In the genomic region with DNA sequence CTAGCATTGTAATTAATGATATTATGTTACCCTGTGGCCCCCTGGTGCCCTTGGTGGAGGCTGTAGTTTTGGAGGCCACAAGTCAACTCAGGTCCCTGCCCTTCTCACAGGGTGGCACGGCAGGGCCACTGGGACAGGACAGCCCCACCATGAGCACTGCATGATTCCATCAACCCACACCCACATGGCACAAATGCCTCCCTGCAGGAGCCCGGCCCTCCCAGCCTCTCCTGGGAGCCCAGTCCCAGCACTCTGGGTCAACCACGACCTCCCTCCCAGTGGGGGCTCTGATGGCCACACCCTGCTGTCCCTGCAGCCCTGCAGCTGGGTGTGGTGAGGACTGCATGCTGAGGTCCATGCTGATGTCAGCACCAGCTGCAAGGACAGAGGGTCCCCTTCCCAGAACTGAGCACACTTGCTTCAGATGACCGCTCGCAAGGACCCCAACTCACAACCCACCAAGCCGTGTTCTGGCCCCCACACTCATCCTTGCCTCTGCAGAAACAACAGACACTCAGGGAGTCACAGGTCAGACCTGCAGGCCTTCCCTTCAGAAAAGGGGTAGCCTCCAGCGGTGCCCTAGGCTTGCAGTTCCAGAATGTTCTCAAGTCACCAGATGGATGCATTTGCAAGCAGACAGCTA, we compare ENCODE assay signal across 32 cellular contexts. TPM values are rescaled to one million over a fixed set of nuclear protein-coding genes. Genes with fewer than 3 reads are reported as not detected.
DNase-seq lines count a peak whose midpoint lies in the region; ATAC-seq and TF ChIP-seq lines count a peak whose summit lies in the region.
"Had no signal": no experiment of that assay in that cellular context is flagged by ENCODE, and none has a peak within 500 bp of the region (broad histone marks: within the 10 kb centered on the region; RNA-seq: fewer than 3 reads in every experiment).

No MANE protein-coding gene starts in this region.

- H3K27ac Mint-ChIP-seq in CD4-positive, CD25-positive, alpha-beta regulatory T cell, result peak overlapping the region in 2 of 3 donors; percentile 5 to 36
- no peak overlapping the region for H3K27ac Mint-ChIP-seq in osteocyte (ENCODE audit: unreplicated experiment)
- H3K27ac Mint-ChIP-seq: activated naive CD8-positive, alpha-beta T cell; naive B cell had no signal

- H3K4me1 Mint-ChIP-seq in CD4-positive, CD25-positive, alpha-beta regulatory T cell, result peaks cover 12 to 35% (median 28%) of the 10 kb centered on the region in 4 donors
- H3K4me1 Mint-ChIP-seq in osteocyte (ENCODE audit: unreplicated experiment), result peaks cover 14% of the 10 kb centered on the region

- H3K4me1 ChIP-seq in BLaER1, result peaks cover 60% of the 10 kb centered on the region
- H3K4me1 ChIP-seq in CD4-positive, CD25-positive, alpha-beta regulatory T cell (ENCODE audit: control insufficient read depth, insufficient read depth, low read length, poor library complexity, severe bottlenecking), result peaks cover 21% of the 10 kb centered on the region

- H3K27ac ChIP-seq in BLaER1, result peak overlapping the region; percentile 78
- no peak overlapping the region for H3K27ac ChIP-seq in CD4-positive, CD25-positive, alpha-beta regulatory T cell (ENCODE audit: insufficient read depth, low read length, poor library complexity, severe bottlenecking)
- H3K27ac ChIP-seq: coronary artery, HL-60, KMS-11, left lung, PC-9, prostate gland, right lobe of liver had no signal

- no peak for DNase-seq in CD4-positive, CD25-positive, alpha-beta regulatory T cell
- peak; percentile 5 for DNase-seq in dedifferentiated amniotic fluid mesenchymal stem cell (ENCODE audit: extremely low spot score)
- DNase-seq in osteocyte (ENCODE audit: extremely low spot score, unreplicated experiment), result peak; percentile 83
- no peak for DNase-seq in NCI-H2081 treated with DMSO at 0.1 percent for 48 hours (lab: John Stamatoyannopoulos, UW)
- no peak for DNase-seq in NCI-H1048 (lab: John Stamatoyannopoulos, UW)
- no peak for DNase-seq in stimulated activated CD4-positive, alpha-beta T cell treated with anti-CD3 and anti-CD28 coated beads, Interleukin-2, amount 100 ng/mL, for 48 hours
- DNase-seq: activated CD4-positive, alpha-beta T cell treated with anti-CD3 and anti-CD28 coated beads for 1 hour; C1 segment of cervical spinal cord; COR-L47; glutamatergic neuron; H7; left lung; naive B cell; NCI-H2029 treated with DMSO at 0.1 percent for 48 hours; NCI-H2227 treated with DMSO at 0.1 percent for 48 hours; NCI-H69; PC-9; right lobe of liver; Right ventricle myocardium superior; stimulated activated CD4-positive, alpha-beta T cell treated with anti-CD3 and anti-CD28 coated beads, Interleukin-12 subunit alpha, Interleukin-12 subunit beta, amount 100 ng/mL, for 4 hours; stimulated activated CD4-positive, alpha-beta T cell treated with anti-CD3 and anti-CD28 coated beads, Interleukin-4, amount 100 ng/mL, for 1 hour had no signal

- H3K4me2 ChIP-seq in BLaER1, result peak overlapping the region; percentile 3; the same call in 1 of the 2 replicates
- H3K4me2 ChIP-seq: KMS-11, PC-9 had no signal

- no peak overlapping the region for H3K4me3 Mint-ChIP-seq in CD4-positive, CD25-positive, alpha-beta regulatory T cell
- no peak overlapping the region for H3K4me3 Mint-ChIP-seq in osteocyte (ENCODE audit: unreplicated experiment)
- H3K4me3 Mint-ChIP-seq: activated naive CD8-positive, alpha-beta T cell; naive B cell had no signal

- no peaks in the 10 kb centered on the region for H3K36me3 ChIP-seq in BLaER1
- H3K36me3 ChIP-seq in CD4-positive, CD25-positive, alpha-beta regulatory T cell (ENCODE audit: control insufficient read depth, insufficient read depth, low read length), result no peaks in the 10 kb centered on the region
- H3K36me3 ChIP-seq: left lung, prostate gland, right lobe of liver had no signal

- peaks cover 0 to 2% (median 0%) of the 10 kb centered on the region in 7 donors for H3K9me3 Mint-ChIP-seq in CD4-positive, CD25-positive, alpha-beta regulatory T cell
- H3K9me3 Mint-ChIP-seq in osteocyte (ENCODE audit: unreplicated experiment), result no peaks in the 10 kb centered on the region

- no peaks in the 10 kb centered on the region for H4K20me1 ChIP-seq in BLaER1

- no peak for ATAC-seq in CD4-positive, CD25-positive, alpha-beta regulatory T cell (ENCODE audit: low read depth in 2 of 2)
- no peak for ATAC-seq in HG02938 (IDR thresholded peaks at IDR 0.05; ENCODE audit: unreplicated experiment)
- ATAC-seq: esophagus mucosa, GM12878, left lung had no signal

- no peaks in the 10 kb centered on the region for H3K36me3 Mint-ChIP-seq in CD4-positive, CD25-positive, alpha-beta regulatory T cell
- no peaks in the 10 kb centered on the region for H3K36me3 Mint-ChIP-seq in osteocyte (ENCODE audit: unreplicated experiment)
- H3K36me3 Mint-ChIP-seq: naive B cell had no signal

- no peak overlapping the region for H3K9ac ChIP-seq in BLaER1
- H3K9ac ChIP-seq: KMS-11 had no signal

- no peaks in the 10 kb centered on the region for H3K27me3 Mint-ChIP-seq in CD4-positive, CD25-positive, alpha-beta regulatory T cell
- peaks cover 5% of the 10 kb centered on the region for H3K27me3 Mint-ChIP-seq in osteocyte (ENCODE audit: unreplicated experiment)
- H3K27me3 Mint-ChIP-seq: activated naive CD8-positive, alpha-beta T cell; naive B cell had no signal

- TF ChIP-seq CTCF in osteocyte (IDR thresholded peaks at IDR 0.05), result no peak

- H3K4me3 ChIP-seq in BLaER1, result peak overlapping the region; percentile 13
- no peak overlapping the region for H3K4me3 ChIP-seq in CD4-positive, CD25-positive, alpha-beta regulatory T cell (ENCODE audit: low read depth, low read length)
- H3K4me3 ChIP-seq: coronary artery, GM12878, left lung, PC-9, prostate gland, right lobe of liver had no signal

- H3K27me3 ChIP-seq in BLaER1, result no peaks in the 10 kb centered on the region
- no peaks in the 10 kb centered on the region for H3K27me3 ChIP-seq in CD4-positive, CD25-positive, alpha-beta regulatory T cell (ENCODE audit: control insufficient read depth, insufficient read depth, low read length)
- H3K27me3 ChIP-seq: left lung, right lobe of liver had no signal

- peaks cover 29% of the 10 kb centered on the region; the same call in 1 of the 2 replicates for H3K9me3 ChIP-seq in BLaER1
- no peaks in the 10 kb centered on the region for H3K9me3 ChIP-seq in CD4-positive, CD25-positive, alpha-beta regulatory T cell (ENCODE audit: control insufficient read depth in 2 of 2, low read length in 2 of 2)
- H3K9me3 ChIP-seq: prostate gland, right lobe of liver had no signal

RNA-seq across cellular contexts. Expression of a gene that starts 15.7 kb away (rescaled TPM):
- 30.7 TPM for total RNA-seq in CD4-positive, CD25-positive, alpha-beta regulatory T cell
- 100 to 1,000 TPM in 3 of 4 donors, 10 to 100 TPM in 1; 56.7 to 208 (median 161) TPM for polyA plus RNA-seq in CD4-positive, CD25-positive, alpha-beta regulatory T cell
- total RNA-seq in osteocyte, result not detected in 2 replicates
- total RNA-seq: fibroblast of villous mesenchyme, GM12878, H7, PC-9 had no signal
- polyA plus RNA-seq: AG04450 had no signal

RNA-seq across cellular contexts. Expression of a gene that starts 59.2 kb away (rescaled TPM):
- 28.2 TPM for total RNA-seq in CD4-positive, CD25-positive, alpha-beta regulatory T cell
- 10 to 100 TPM; 68.4 to 83.2 (median 72.4) TPM for polyA plus RNA-seq in CD4-positive, CD25-positive, alpha-beta regulatory T cell
- 76.3 and 80.0 TPM in 2 replicates for total RNA-seq in osteocyte

Comparison
In these comparisons a context has a peak if more than half of its experiments do, and no peak if none do; other contexts are left out.
1. DNase-seq: peak in dedifferentiated amniotic fluid mesenchymal stem cell (single experiment) and osteocyte (single experiment); none in CD4-positive, CD25-positive, alpha-beta regulatory T cell (0 of 3), NCI-H2081 treated with DMSO at 0.1 percent for 48 hours (single experiment), NCI-H1048 (single experiment) and stimulated activated CD4-positive, alpha-beta T cell treated with anti-CD3 and anti-CD28 coated beads, Interleukin-2, amount 100 ng/mL, for 48 hours (0 of 2).
2. RNA of a gene that starts 15.7 kb away (total RNA-seq): 30.7 TPM in CD4-positive, CD25-positive, alpha-beta regulatory T cell (single experiment); not detected in osteocyte; every median in the first group is over 10 times any median in the second.